ENCODE assay signal across 4 cellular contexts in genomic region chr19:58338336-58338735, GRCh38. TPM values are rescaled to one million over a fixed set of nuclear protein-coding genes. Genes with fewer than 3 reads are reported as not detected.
"Had no signal": no experiment of that assay in that cellular context is flagged by ENCODE, and none has a peak within 500 bp of the region (broad histone marks: within the 10 kb centered on the region; RNA-seq: fewer than 3 reads in every experiment).

No MANE protein-coding gene starts in this region.

- H3K4me3 Mint-ChIP-seq: IgD-negative memory B cell had no signal

- DNase-seq: KBM-7, KG1 had no signal

- H3K27me3 Mint-ChIP-seq: IgD-negative memory B cell had no signal

RNA-seq across cellular contexts. Expression of gene A1BG, which starts 15.0 kb away (rescaled TPM):
- total RNA-seq: HT-29 had no signal
